ENCODE assay signal across 8 cellular contexts in the genomic region with DNA sequence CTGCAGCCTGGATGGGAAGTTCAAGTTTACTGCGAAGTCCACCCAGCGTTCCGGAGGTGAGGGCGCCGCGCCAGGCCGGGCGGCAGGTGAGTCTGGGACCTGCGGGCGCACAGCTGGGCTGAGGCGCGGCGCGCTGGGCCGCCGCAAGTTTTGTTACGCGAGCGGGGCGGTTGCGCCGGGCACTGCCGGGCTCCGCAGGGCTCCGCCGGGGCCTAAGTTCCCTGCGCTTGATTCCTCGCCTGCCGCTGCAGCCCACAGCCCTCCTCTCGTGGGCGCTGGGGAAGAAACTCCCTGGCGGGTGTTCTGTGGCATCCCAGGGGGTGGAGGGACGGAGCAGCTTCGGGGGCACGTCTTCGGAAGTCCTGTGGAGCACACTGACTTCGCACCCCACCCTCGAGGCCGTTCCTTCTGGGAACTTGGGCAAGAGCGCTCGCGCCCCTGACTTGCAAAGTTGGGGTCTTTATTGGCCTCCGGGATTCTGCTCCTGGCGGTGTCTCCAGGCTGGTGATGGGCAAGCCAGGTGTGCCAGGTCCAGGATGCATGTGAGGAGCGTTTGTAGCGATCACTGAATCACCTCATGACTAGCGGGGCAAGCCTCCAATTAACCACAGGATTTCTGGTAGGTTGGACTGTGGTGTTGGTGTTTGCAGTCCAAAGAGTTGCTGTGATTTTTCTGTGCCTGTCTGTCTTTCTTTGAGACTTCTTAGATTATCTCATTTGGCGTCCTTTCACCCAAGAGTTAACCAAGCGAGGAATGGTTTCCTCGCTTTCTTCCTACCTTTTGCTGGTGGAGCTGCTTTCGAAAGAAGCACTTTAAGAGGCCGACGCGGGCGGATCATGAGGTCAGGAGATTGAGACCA. TPM values are rescaled to one million over a fixed set of nuclear protein-coding genes. Genes with fewer than 3 reads are reported as not detected.
DNase-seq lines count a peak whose midpoint lies in the region; ATAC-seq, FAIRE-seq and TF ChIP-seq lines count a peak whose summit lies in the region.
"Not testable (repeated sequence)": the region's sequence is repeated elsewhere in the genome, so short reads cannot be mapped to it uniquely, and the experiment has no call there.

No MANE protein-coding gene starts in this region.

- TF ChIP-seq POLR2A in H54 (IDR thresholded peaks at IDR 0.05; ENCODE audit: low read depth, low read length); testis (IDR thresholded peaks at IDR 0.05): not testable (repeated sequence)

- H3K79me2 ChIP-seq in SU-DHL-6 (ENCODE audit: insufficient read depth, low read length): not testable (repeated sequence)

- peak; percentile 25 for ATAC-seq in activated naive CD8-positive, alpha-beta T cell treated with anti-CD3 and anti-CD28 coated beads, Interleukin-2, amount 50 U/mL, for 24 hours
- ATAC-seq in natural killer cell treated with Interleukin-12 subunit alpha and Interleukin-12 subunit beta and Interleukin-15 and Interleukin-18, amount 100 ng/mL, for 72 hours: peak; percentile 56 to 62

- peaks cover 19% of the 10 kb centered on the region for H3K4me1 Mint-ChIP-seq in activated naive CD8-positive, alpha-beta T cell treated with anti-CD3 and anti-CD28 coated beads, Interleukin-2, amount 50 U/mL, for 24 hours
- peaks cover 9 to 14% of the 10 kb centered on the region in 2 donors for H3K4me1 Mint-ChIP-seq in natural killer cell treated with Interleukin-12 subunit alpha and Interleukin-12 subunit beta and Interleukin-15 and Interleukin-18, amount 100 ng/mL, for 72 hours (ENCODE audit: low read depth in 2 of 2)

- not testable (repeated sequence) for H3K9me3 Mint-ChIP-seq in activated naive CD8-positive, alpha-beta T cell treated with anti-CD3 and anti-CD28 coated beads, Interleukin-2, amount 50 U/mL, for 24 hours; natural killer cell treated with Interleukin-12 subunit alpha and Interleukin-12 subunit beta and Interleukin-15 and Interleukin-18, amount 100 ng/mL, for 72 hours

- not testable (repeated sequence) for H3K27ac ChIP-seq in HUES64 (ENCODE audit: low read depth, low read length); SU-DHL-6 (ENCODE audit: low read depth, low read length)
- peak overlapping the region; percentile 53 to 83 for H3K27ac ChIP-seq in testis

- not testable (repeated sequence) for H3K27me3 Mint-ChIP-seq in activated naive CD8-positive, alpha-beta T cell treated with anti-CD3 and anti-CD28 coated beads, Interleukin-2, amount 50 U/mL, for 24 hours; natural killer cell treated with Interleukin-12 subunit alpha and Interleukin-12 subunit beta and Interleukin-15 and Interleukin-18, amount 100 ng/mL, for 72 hours

- H4K20me1 ChIP-seq in SU-DHL-6 (ENCODE audit: low read depth, low read length): not testable (repeated sequence)

- FAIRE-seq in H54 (lab: Jason Lieb, UNC): not testable (repeated sequence)

- H3K4me3 ChIP-seq in HUES64 (ENCODE audit: low read length) (peak overlapping the region; percentile 74), SU-DHL-6 (ENCODE audit: insufficient read depth, low read length, poor library complexity, severe bottlenecking) (peak overlapping the region; percentile 54), testis (peak overlapping the region; percentile 75 to 84)

- peak overlapping the region; percentile 85 for H3K4me3 Mint-ChIP-seq in activated naive CD8-positive, alpha-beta T cell treated with anti-CD3 and anti-CD28 coated beads, Interleukin-2, amount 50 U/mL, for 24 hours
- H3K4me3 Mint-ChIP-seq in natural killer cell treated with Interleukin-12 subunit alpha and Interleukin-12 subunit beta and Interleukin-15 and Interleukin-18, amount 100 ng/mL, for 72 hours: peak overlapping the region; percentile 86

- TF ChIP-seq CTCF in SU-DHL-6 (IDR thresholded peaks at IDR 0.05; ENCODE audit: insufficient read depth, low read length, poor library complexity, severe bottlenecking); testis (IDR thresholded peaks at IDR 0.05): not testable (repeated sequence)

- H3K27ac Mint-ChIP-seq in activated naive CD8-positive, alpha-beta T cell treated with anti-CD3 and anti-CD28 coated beads, Interleukin-2, amount 50 U/mL, for 24 hours: peak overlapping the region; percentile 35
- H3K27ac Mint-ChIP-seq in natural killer cell treated with Interleukin-12 subunit alpha and Interleukin-12 subunit beta and Interleukin-15 and Interleukin-18, amount 100 ng/mL, for 72 hours: peak overlapping the region in 1 of 2 donors; percentile 72

- H3K36me3 Mint-ChIP-seq in activated naive CD8-positive, alpha-beta T cell treated with anti-CD3 and anti-CD28 coated beads, Interleukin-2, amount 50 U/mL, for 24 hours (ENCODE audit: low read depth); natural killer cell treated with Interleukin-12 subunit alpha and Interleukin-12 subunit beta and Interleukin-15 and Interleukin-18, amount 100 ng/mL, for 72 hours: not testable (repeated sequence)

- WGBS in HUES64: 2% methylated on average over 50 of the region's 55 CpGs
- 5 to 6% methylated on average over 16 to 27 of the region's 55 CpGs for WGBS in testis, 2 donors

- H3K4me2 ChIP-seq in SU-DHL-6 (ENCODE audit: low read depth, low read length, poor library complexity, severe bottlenecking): peak overlapping the region; percentile 57

- H3K9me2 ChIP-seq in SU-DHL-6 (replicated peaks; ENCODE audit: insufficient read depth, low read length): not testable (repeated sequence)

- H2AFZ ChIP-seq in SU-DHL-6 (ENCODE audit: low read depth, low read length, severe bottlenecking): peak overlapping the region; percentile 45

- not testable (repeated sequence) for H3K4me1 ChIP-seq in HUES64 (ENCODE audit: insufficient read depth, low read length); testis

- not testable (repeated sequence) for H3F3A ChIP-seq in SU-DHL-6 (ENCODE audit: insufficient read depth)

- H3K27me3 ChIP-seq in HUES64 (ENCODE audit: insufficient read depth, low read length); SU-DHL-6 (ENCODE audit: low read length); testis: not testable (repeated sequence)

- H3K9ac ChIP-seq in HUES64 (ENCODE audit: low read depth, low read length) (0 out of 2 replicates have a peak overlapping the region, but pooled peaks have one; percentile 64), SU-DHL-6 (ENCODE audit: low read length) (peak overlapping the region; percentile 64)

- not testable (repeated sequence) for H3K9me3 ChIP-seq in HUES64 (ENCODE audit: insufficient read depth, low read depth, low read length); SU-DHL-6 (ENCODE audit: insufficient read depth, low read length); testis

- H3K36me3 ChIP-seq in HUES64 (ENCODE audit: insufficient read depth, low read length); SU-DHL-6 (ENCODE audit: low read length); testis (ENCODE audit: low read depth, missing control alignments): not testable (repeated sequence)

- intact Hi-C loops in head of caudate nucleus (cut with DNase I); testis (cut with DNase I; ENCODE audit: low total_unique reads): not testable (repeated sequence)

- DNase-seq in EH (ENCODE audit: low read depth) (peak; percentile 32), H54 (ENCODE audit: insufficient read length, low spot score) (peak; percentile 0), head of caudate nucleus (peak in 32 of 42 donors; percentile 2 to 50 (median 20)), testis (peak; percentile 33)
- DNase-seq in activated naive CD8-positive, alpha-beta T cell treated with anti-CD3 and anti-CD28 coated beads, Interleukin-2, amount 50 U/mL, for 24 hours: peak; percentile 21
- DNase-seq in natural killer cell treated with Interleukin-12 subunit alpha and Interleukin-12 subunit beta and Interleukin-15 and Interleukin-18, amount 100 ng/mL, for 72 hours (ENCODE audit: low spot score): not testable (repeated sequence)

RNA-seq across cellular contexts. Expression of a gene that starts 1.0 kb away (rescaled TPM):
- 4.6 TPM for polyA plus RNA-seq in HUES64 (2013, experiment 1 of 2)
- 5.0 TPM for polyA plus RNA-seq in HUES64 (2013, experiment 2 of 2)
- total RNA-seq in natural killer cell treated with Interleukin-12 subunit alpha and Interleukin-12 subunit beta and Interleukin-15 and Interleukin-18, amount 100 ng/mL, for 72 hours: 10 to 100 TPM; 11.3 to 13.1 TPM
- total RNA-seq in testis: 10 to 100 TPM; 19.8 to 24.9 TPM
- 20.1 TPM for polyA plus RNA-seq in testis (ENCODE audit: insufficient read depth, low read depth, low replicate concordance)
